In genomic region chr20:2820084-2820895, GRCh38 we compare ENCODE assay signal across 16 cellular contexts. TPM values are rescaled to one million over a fixed set of nuclear protein-coding genes. Genes with fewer than 3 reads are reported as not detected.
A peak's percentile ranks its signal among the peaks of the same experiment; 100 is the strongest.
DNase-seq lines count a peak whose midpoint lies in the region; ATAC-seq and TF ChIP-seq lines count a peak whose summit lies in the region.
"Had no signal": no experiment of that assay in that cellular context is flagged by ENCODE, and none has a peak within 500 bp of the region (broad histone marks: within the 10 kb centered on the region; RNA-seq: fewer than 3 reads in every experiment).

No MANE protein-coding gene starts in this region.

- peak overlapping the region; percentile 37 for H3K27ac ChIP-seq in smooth muscle cell (ENCODE audit: low read depth)
- H3K27ac ChIP-seq: 22Rv1 had no signal

- H2AFZ ChIP-seq in smooth muscle cell (ENCODE audit: low read depth), result peak overlapping the region; percentile 61

- no peak for ATAC-seq in HG02759 (IDR thresholded peaks at IDR 0.05; ENCODE audit: unreplicated experiment)
- ATAC-seq: activated T-helper 17 cell treated with anti-CD3 and anti-CD28 coated beads, Interleukin-2, amount 50 U/mL, for 72 hours; HCT116; left colon; PC-3 had no signal

- H3K4me1 ChIP-seq in smooth muscle cell (ENCODE audit: low read depth), result peaks cover 6% of the 10 kb centered on the region

- H3K36me3 ChIP-seq in smooth muscle cell (ENCODE audit: low read depth), result no peaks in the 10 kb centered on the region

- H3K9me3 ChIP-seq in smooth muscle cell (replicated peaks; ENCODE audit: low read depth), result no peaks in the 10 kb centered on the region

- peak overlapping the region; percentile 4 for H3K4me3 Mint-ChIP-seq in T-helper 1 cell treated with Interleukin-12 subunit alpha and Interleukin-12 subunit beta and Interleukin-4 antibody, amounts not matched to agents 30 μg/mL and 1 μg/mL, for 36 hours
- H3K4me3 Mint-ChIP-seq: activated T-helper 17 cell treated with anti-CD3 and anti-CD28 coated beads, Interleukin-2, amount 50 U/mL, for 72 hours had no signal

- H4K20me1 ChIP-seq in smooth muscle cell (ENCODE audit: low read depth), result no peaks in the 10 kb centered on the region

- no peaks in the 10 kb centered on the region for H3K36me3 Mint-ChIP-seq in T-helper 1 cell treated with Interleukin-12 subunit alpha and Interleukin-12 subunit beta and Interleukin-4 antibody, amounts not matched to agents 30 μg/mL and 1 μg/mL, for 36 hours (ENCODE audit: low read depth)

- peaks cover 4% of the 10 kb centered on the region for H3F3A ChIP-seq in smooth muscle cell (ENCODE audit: low read depth)

- H3K27me3 ChIP-seq in smooth muscle cell (ENCODE audit: low read depth), result no peaks in the 10 kb centered on the region

- H3K9me3 Mint-ChIP-seq in T-helper 1 cell treated with Interleukin-12 subunit alpha and Interleukin-12 subunit beta and Interleukin-4 antibody, amounts not matched to agents 30 μg/mL and 1 μg/mL, for 36 hours, result no peaks in the 10 kb centered on the region
- H3K9me3 Mint-ChIP-seq: activated T-helper 17 cell treated with anti-CD3 and anti-CD28 coated beads, Interleukin-2, amount 50 U/mL, for 72 hours had no signal

- H3K27me3 Mint-ChIP-seq in T-helper 1 cell treated with Interleukin-12 subunit alpha and Interleukin-12 subunit beta and Interleukin-4 antibody, amounts not matched to agents 30 μg/mL and 1 μg/mL, for 36 hours (ENCODE audit: low read depth), result peaks cover 50% of the 10 kb centered on the region

- TF ChIP-seq CTCF in cardiac fibroblast (IDR thresholded peaks at IDR 0.05; ENCODE audit: low read depth, low read length) (no peak), smooth muscle cell (IDR thresholded peaks at IDR 0.05; ENCODE audit: borderline replicate concordance, insufficient read depth, poor library complexity, severe bottlenecking) (no peak)

- H3K9ac ChIP-seq in smooth muscle cell (ENCODE audit: low read depth), result no peak overlapping the region

- peak overlapping the region; percentile 51 for H3K4me2 ChIP-seq in smooth muscle cell

- no peaks in the 10 kb centered on the region for H3K79me2 ChIP-seq in smooth muscle cell (ENCODE audit: low read depth)

- DNase-seq in T-helper 1 cell, result no peak
- DNase-seq in cardiac fibroblast (ENCODE audit: low read depth in 2 of 2), result peak; percentile 27 to 91
- DNase-seq in iPS-NIHi11 (ENCODE audit: low spot score), result peak; percentile 70
- DNase-seq in smooth muscle cell (lab: John Stamatoyannopoulos, UW; ENCODE audit: unreplicated experiment), result no peak
- DNase-seq in NCI-H1417 treated with DMSO at 0.1 percent for 48 hours (lab: John Stamatoyannopoulos, UW), result no peak
- DNase-seq in AML-193 (lab: John Stamatoyannopoulos, UW), result no peak
- DNase-seq: GF-D8, left colon, NCI-H187 treated with DMSO at 0.1 percent for 48 hours, PC-3 had no signal

- 12% methylated on average over 31 of the region's 32 CpGs for WGBS in smooth muscle cell (ENCODE audit: low lambda C conversion rate)

- H3K4me3 ChIP-seq in cardiac fibroblast (replicated peaks in 1 of 2; ENCODE audit: low read depth in 2 of 2, low read length in 2 of 2), result peak overlapping the region in 1 of 2 donors; percentile 8
- H3K4me3 ChIP-seq in smooth muscle cell, result peak overlapping the region; percentile 16

- no peak overlapping the region for H3K27ac Mint-ChIP-seq in T-helper 1 cell treated with Interleukin-12 subunit alpha and Interleukin-12 subunit beta and Interleukin-4 antibody, amounts not matched to agents 30 μg/mL and 1 μg/mL, for 36 hours
- H3K27ac Mint-ChIP-seq: activated T-helper 17 cell treated with anti-CD3 and anti-CD28 coated beads, Interleukin-2, amount 50 U/mL, for 72 hours had no signal

- peaks cover 11% of the 10 kb centered on the region for H3K4me1 Mint-ChIP-seq in T-helper 1 cell treated with Interleukin-12 subunit alpha and Interleukin-12 subunit beta and Interleukin-4 antibody, amounts not matched to agents 30 μg/mL and 1 μg/mL, for 36 hours (ENCODE audit: low read depth)

RNA-seq across cellular contexts. Expression of gene TMEM239, which starts 4.1 kb away (rescaled TPM):
- not detected in 2 replicates for total RNA-seq in smooth muscle cell
- polyA plus RNA-seq in smooth muscle cell, result not detected in 2 replicates
- total RNA-seq: activated T-helper 17 cell treated with anti-CD3 and anti-CD28 coated beads, Interleukin-2, amount 50 U/mL, for 72 hours; left colon; renal cortical epithelial cell had no signal

RNA-seq across cellular contexts. Expression of gene C20orf141, which starts 5.5 kb away (rescaled TPM):
- not detected in 2 replicates for total RNA-seq in smooth muscle cell
- polyA plus RNA-seq in smooth muscle cell, result 0.44 TPM in 1 of 2 replicates, not detected in the other
- total RNA-seq: activated T-helper 17 cell treated with anti-CD3 and anti-CD28 coated beads, Interleukin-2, amount 50 U/mL, for 72 hours; left colon; PC-3; renal cortical epithelial cell had no signal

RNA-seq across cellular contexts. Expression of gene CPXM1, which starts 19.9 kb away (rescaled TPM):
- 40.2 and 54.0 TPM in 2 replicates for total RNA-seq in smooth muscle cell
- polyA plus RNA-seq in smooth muscle cell, result 74.8 and 99.3 TPM in 2 replicates
- total RNA-seq: PC-3 had no signal

RNA-seq across cellular contexts. Expression of gene PCED1A, which starts 20.2 kb away (rescaled TPM):
- 18.7 and 24.2 TPM in 2 replicates for total RNA-seq in smooth muscle cell
- polyA plus RNA-seq in smooth muscle cell, result 43.7 and 46.7 TPM in 2 replicates

RNA-seq across cellular contexts. Expression of gene VPS16, which starts 20.3 kb away (rescaled TPM):
- 26.3 and 30.2 TPM in 2 replicates for total RNA-seq in smooth muscle cell
- polyA plus RNA-seq in smooth muscle cell, result 32.4 and 36.9 TPM in 2 replicates

Comparison
In these comparisons a context has a peak if more than half of its experiments do, and no peak if none do; other contexts are left out.
1. DNase-seq: peak in cardiac fibroblast (2 of 2) and iPS-NIHi11 (single experiment); none in T-helper 1 cell (0 of 5), smooth muscle cell (single experiment), NCI-H1417 treated with DMSO at 0.1 percent for 48 hours (single experiment) and AML-193 (0 of 2).